In the genomic region with DNA sequence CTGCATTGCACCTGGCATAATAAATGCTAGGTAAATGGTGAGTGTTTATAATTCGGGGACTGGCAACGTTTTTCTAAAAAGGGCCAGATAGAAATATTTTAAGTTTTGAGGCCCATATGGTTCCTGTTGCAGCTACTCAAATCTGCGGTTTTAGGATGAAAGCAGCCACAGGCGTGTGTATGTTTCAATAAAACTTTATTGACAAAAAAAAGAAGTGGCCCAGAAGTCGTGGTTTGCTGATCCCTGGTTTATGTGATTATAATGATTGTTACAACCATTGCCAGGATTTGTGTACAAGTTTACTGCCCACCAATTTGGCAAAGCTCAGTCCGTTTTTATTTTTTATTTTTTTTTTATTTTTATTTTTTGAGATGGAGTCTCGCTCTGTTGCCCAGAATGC, we compare ENCODE assay signal across 7 cellular contexts.
"Had no signal": no experiment of that assay in that cellular context is flagged by ENCODE, and none has a peak within 500 bp of the region (broad histone marks: within the 10 kb centered on the region; RNA-seq: fewer than 3 reads in every experiment).

No MANE protein-coding gene starts in this region.

- H3K27ac ChIP-seq: HL-60, KMS-11 had no signal

- H3K27ac Mint-ChIP-seq: IgD-negative memory B cell had no signal

- H3K4me2 ChIP-seq: KMS-11 had no signal

- DNase-seq: IMR-90, KBM-7, KG1 had no signal

- H3K9ac ChIP-seq: KMS-11 had no signal

- H3K4me3 Mint-ChIP-seq: IgD-negative memory B cell had no signal

- FAIRE-seq: HTR-8/SVneo had no signal

- H3K36me3 Mint-ChIP-seq: IgD-negative memory B cell had no signal

- H3K4me1 Mint-ChIP-seq: IgD-negative memory B cell had no signal
